11 cellular contexts compared by ENCODE assay signal in genomic region chr10:17665742-17666141, GRCh38. TPM values are rescaled to one million over a fixed set of nuclear protein-coding genes. Genes with fewer than 3 reads are reported as not detected.
DNase-seq lines count a peak whose midpoint lies in the region; ATAC-seq and TF ChIP-seq lines count a peak whose summit lies in the region.
"Had no signal": no experiment of that assay in that cellular context is flagged by ENCODE, and none has a peak within 500 bp of the region (broad histone marks: within the 10 kb centered on the region; RNA-seq: fewer than 3 reads in every experiment).

No MANE protein-coding gene starts in this region.

- no peak for ATAC-seq in GM21576 (IDR thresholded peaks at IDR 0.05; ENCODE audit: unreplicated experiment)

- H3K4me1 ChIP-seq in tibial artery = peaks cover 0 to 11% (median 3%) of the 10 kb centered on the region in 4 donors

- no peaks in the 10 kb centered on the region for H3K27me3 ChIP-seq in layer of hippocampus (ENCODE audit: control insufficient read depth, insufficient read depth, low read length)
- H3K27me3 ChIP-seq in tibial artery = no peaks in the 10 kb centered on the region
- H3K27me3 ChIP-seq: cardiac muscle cell had no signal

- no peaks in the 10 kb centered on the region for H3K9me3 ChIP-seq in tibial artery

- H3K27ac ChIP-seq in caudate nucleus (ENCODE audit: low read depth, low read length) (peak overlapping the region; percentile 86), layer of hippocampus (ENCODE audit: low read depth, low read length) (peak overlapping the region; percentile 58), tibial artery (peak overlapping the region; percentile 66 to 68)
- H3K27ac ChIP-seq: cardiac muscle cell, HL-60 had no signal

- DNase-seq in HT1080 (ENCODE audit: low read depth) (peak; percentile 77), caudate nucleus (lab: John Stamatoyannopoulos, UW) (peak in 3 of 61 donors; percentile 1 to 7 (median 1)), tibial artery (peak in 1 of 2 donors; percentile 38), cerebellar cortex (ENCODE audit: low spot score) (no peak), COLO829 (ENCODE audit: low spot score) (no peak), cerebellar nuclear complex (lab: John Stamatoyannopoulos, UW) (no peak)
- DNase-seq: T-helper 1 cell had no signal

- intact Hi-C loops in tibial artery (cut with DNase I; ENCODE audit: low total_unique reads) = no loop called here

- H3K36me3 ChIP-seq in tibial artery = peaks cover 0 to 4% (median 3%) of the 10 kb centered on the region in 3 donors
- H3K36me3 ChIP-seq: cardiac muscle cell had no signal

- TF ChIP-seq CTCF in tibial artery (IDR thresholded peaks at IDR 0.05) = no peak

- H3K4me3 ChIP-seq in tibial artery = peak overlapping the region in 1 of 2 donors; percentile 11
- H3K4me3 ChIP-seq: cardiac muscle cell had no signal

RNA-seq across cellular contexts. Expression of gene STAM, which starts 21.8 kb away (rescaled TPM):
- 12.0 and 14.8 TPM in 2 replicates for total RNA-seq in HT1080 (2014; rRNA removed; shearing (Covaris generic))
- 15.9 and 21.3 TPM in 2 replicates for polyA plus RNA-seq in HT1080 (2015; cell fraction: cytosol; rRNA removed)
- 35.9 and 37.7 TPM in 2 replicates for polyA plus RNA-seq in HT1080 (2015; cell fraction: nucleus; rRNA removed)

RNA-seq across cellular contexts. Expression of gene HACD1, which starts 48.6 kb away (rescaled TPM):
- 30.2 and 37.5 TPM in 2 replicates for total RNA-seq in HT1080 (2014; rRNA removed; shearing (Covaris generic))
- polyA plus RNA-seq in HT1080 (2015; cell fraction: cytosol; rRNA removed) = 8.3 and 11.0 TPM in 2 replicates
- 5.6 and 10.7 TPM in 2 replicates for polyA plus RNA-seq in HT1080 (2015; cell fraction: nucleus; rRNA removed)
